In genomic region chr21:45371092-45371491, GRCh38 we compare ENCODE assay signal across 2 cellular contexts.
TF ChIP-seq lines count a peak whose summit lies in the region.

No MANE protein-coding gene starts in this region.

TF ChIP-seq in IMR-90, 13 proteins besides CTCF, POLR2A, EP300 and RAD21 (continued from another document):
- TF ChIP-seq ELK1 (IDR thresholded peaks at IDR 0.05; ENCODE audit: borderline replicate concordance, low read depth, low read length) (no peak), BHLHE40 (IDR thresholded peaks at IDR 0.05; ENCODE audit: low read depth, low read length) (no peak), RFX5 (IDR thresholded peaks at IDR 0.05; ENCODE audit: low read depth, low read length) (no peak), MAZ (IDR thresholded peaks at IDR 0.05; ENCODE audit: borderline replicate concordance, low read depth, low read length) (no peak), NFE2L2 (IDR thresholded peaks at IDR 0.05; ENCODE audit: low read depth, low read length) (no peak), MXI1 (IDR thresholded peaks at IDR 0.05; ENCODE audit: borderline replicate concordance, low read depth, low read length) (no peak), RCOR1 (IDR thresholded peaks at IDR 0.05; ENCODE audit: insufficient replicate concordance, low read length) (no peak), FOS (IDR thresholded peaks at IDR 0.05; ENCODE audit: low read depth, low read length) (no peak), CEBPB (IDR thresholded peaks at IDR 0.05; ENCODE audit: low read depth, low read length) (no peak), MAFK (IDR thresholded peaks at IDR 0.05; ENCODE audit: low read depth, low read length) (no peak)
- TF ChIP-seq, protein P1, sequence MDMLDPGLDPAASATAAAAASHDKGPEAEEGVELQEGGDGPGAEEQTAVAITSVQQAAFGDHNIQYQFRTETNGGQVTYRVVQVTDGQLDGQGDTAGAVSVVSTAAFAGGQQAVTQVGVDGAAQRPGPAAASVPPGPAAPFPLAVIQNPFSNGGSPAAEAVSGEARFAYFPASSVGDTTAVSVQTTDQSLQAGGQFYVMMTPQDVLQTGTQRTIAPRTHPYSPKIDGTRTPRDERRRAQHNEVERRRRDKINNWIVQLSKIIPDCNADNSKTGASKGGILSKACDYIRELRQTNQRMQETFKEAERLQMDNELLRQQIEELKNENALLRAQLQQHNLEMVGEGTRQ (IDR thresholded peaks at IDR 0.05; ENCODE audit: low read depth, low read length) = no peak

TF ChIP-seq in HEK293T, 16 proteins besides CTCF, POLR2A, EP300 and RAD21 (continued from another document):
- no peak for TF ChIP-seq PKNOX1 (IDR thresholded peaks at IDR 0.05)
TF ChIP-seq in HEK293T: peak in this region for 0.
